Comparison of ENCODE assay signal across 8 cellular contexts in the genomic region with DNA sequence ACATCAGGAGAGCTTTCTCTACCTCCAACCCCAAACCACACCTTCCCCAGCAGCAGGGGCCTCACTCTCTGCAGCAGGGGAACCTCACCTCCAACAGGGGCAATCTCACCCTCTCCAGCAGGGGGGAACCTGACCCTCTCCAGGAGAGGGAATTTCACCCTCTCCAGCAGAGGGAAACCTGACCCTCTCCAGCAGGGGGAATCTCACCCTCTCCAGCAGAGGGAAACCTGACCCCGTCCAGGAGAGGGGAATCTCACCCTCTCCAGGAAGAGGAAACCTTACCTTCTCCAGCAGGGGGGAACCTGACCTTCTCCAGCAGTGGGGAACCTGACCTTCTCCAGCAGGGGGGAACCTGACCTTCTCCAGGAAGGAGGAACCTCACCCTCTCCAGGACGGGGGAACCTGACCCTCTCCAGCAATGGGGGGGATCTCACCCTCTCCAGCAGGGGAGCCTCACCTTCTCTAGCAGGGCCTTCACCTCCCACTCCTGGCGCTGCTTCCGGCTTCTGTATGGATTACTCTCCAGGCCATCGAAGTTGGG. TPM values are rescaled to one million over a fixed set of nuclear protein-coding genes. Genes with fewer than 3 reads are reported as not detected.
A peak's percentile ranks its signal among the peaks of the same experiment; 100 is the strongest.
DNase-seq lines count a peak whose midpoint lies in the region; ATAC-seq lines count a peak whose summit lies in the region.

No MANE protein-coding gene starts in this region.

- DNase-seq in NCI-H146 (lab: John Stamatoyannopoulos, UW) (peak; percentile 40), NCI-H146 treated with DMSO at 0.1 percent for 48 hours (lab: John Stamatoyannopoulos, UW; ENCODE audit: unreplicated experiment) (no peak), M059J (ENCODE audit: low read depth) (peak; percentile 76), UCSD-AML1 (lab: John Stamatoyannopoulos, UW; ENCODE audit: unreplicated experiment) (peak; percentile 67), iPS-NIHi11 (ENCODE audit: low spot score) (peak; percentile 73)
- no peak for DNase-seq in activated CD8-positive, alpha-beta memory T cell treated with anti-CD3 and anti-CD28 coated beads, Interleukin-2, amount 50 U/mL, for 4 hours

- no peak for ATAC-seq in HG03039 (IDR thresholded peaks at IDR 0.05; ENCODE audit: unreplicated experiment)
- ATAC-seq in GM21447 (IDR thresholded peaks at IDR 0.05; ENCODE audit: unreplicated experiment): no peak

RNA-seq across cellular contexts. Expression of a gene that starts 3.1 kb away (rescaled TPM):
- not detected in 2 replicates for total RNA-seq in M059J (2014; rRNA removed; shearing (Covaris generic))

RNA-seq across cellular contexts. Expression of a gene that starts 8.2 kb away (rescaled TPM):
- total RNA-seq in M059J (2014; rRNA removed; shearing (Covaris generic)): 2,277 and 2,867 TPM in 2 replicates

RNA-seq across cellular contexts. Expression of a gene that starts 8.4 kb away (rescaled TPM):
- 37.5 and 45.3 TPM in 2 replicates for total RNA-seq in M059J (2014; rRNA removed; shearing (Covaris generic))

RNA-seq across cellular contexts. Expression of a gene that starts 9.0 kb away (rescaled TPM):
- total RNA-seq in M059J (2014; rRNA removed; shearing (Covaris generic)): 151 and 184 TPM in 2 replicates

RNA-seq across cellular contexts. Expression of a gene that starts 9.4 kb away (rescaled TPM):
- 123 and 136 TPM in 2 replicates for total RNA-seq in M059J (2014; rRNA removed; shearing (Covaris generic))

Comparison
In these comparisons a context has a peak if more than half of its experiments do, and no peak if none do; other contexts are left out.
1. DNase-seq: peak in NCI-H146 (single experiment), M059J (single experiment), UCSD-AML1 (single experiment) and iPS-NIHi11 (single experiment); none in NCI-H146 treated with DMSO at 0.1 percent for 48 hours (single experiment) and activated CD8-positive, alpha-beta memory T cell treated with anti-CD3 and anti-CD28 coated beads, Interleukin-2, amount 50 U/mL, for 4 hours (single experiment).